In genomic region chr9:81611664-81612063, GRCh38 we compare ENCODE assay signal across 26 cellular contexts.
DNase-seq lines count a peak whose midpoint lies in the region; ATAC-seq and TF ChIP-seq lines count a peak whose summit lies in the region.
"Had no signal": no experiment of that assay in that cellular context is flagged by ENCODE, and none has a peak within 500 bp of the region (broad histone marks: within the 10 kb centered on the region; RNA-seq: fewer than 3 reads in every experiment).

No MANE protein-coding gene starts in this region.

- intact Hi-C loops in sigmoid colon (cut with DNase I) = loop anchor here (5.0 to 10.0 kb wide), 3 partner anchors 114 to 214 kb away; no protein-coding TSS in a partner anchor

- ATAC-seq in DND-41 (ENCODE audit: insufficient read depth, low read depth) (no peak), GM21528 (IDR thresholded peaks at IDR 0.05; ENCODE audit: low FRiP score, unreplicated experiment) (no peak), GM19467 (IDR thresholded peaks at IDR 0.05; ENCODE audit: unreplicated experiment) (no peak)
- ATAC-seq: Panc1 had no signal

- TF ChIP-seq EP300 in sigmoid colon (IDR thresholded peaks at IDR 0.05) = no peak

- H3K27me3 ChIP-seq in DND-41 (ENCODE audit: insufficient read depth, low read length, poor library complexity) (no peaks in the 10 kb centered on the region), sigmoid colon (no peaks in the 10 kb centered on the region), smooth muscle cell (ENCODE audit: low read depth) (no peaks in the 10 kb centered on the region)
- H3K27me3 ChIP-seq: SJCRH30 had no signal

- no peak overlapping the region for H3K4me3 ChIP-seq in DND-41 (ENCODE audit: low read depth in 1 of 2, low read length in 2 of 2)
- H3K4me3 ChIP-seq in sigmoid colon = no peak overlapping the region
- no peak overlapping the region for H3K4me3 ChIP-seq in smooth muscle cell
- H3K4me3 ChIP-seq: SJCRH30 had no signal

- peaks cover 33% of the 10 kb centered on the region for H3K4me1 ChIP-seq in DND-41 (ENCODE audit: insufficient read depth, low read length)
- peaks cover 0 to 48% (median 39%) of the 10 kb centered on the region in 4 donors for H3K4me1 ChIP-seq in sigmoid colon
- no peaks in the 10 kb centered on the region for H3K4me1 ChIP-seq in smooth muscle cell (ENCODE audit: low read depth)

- H3K9me3 Mint-ChIP-seq in chondrocyte (ENCODE audit: low read depth) = no peaks in the 10 kb centered on the region
- no peaks in the 10 kb centered on the region for H3K9me3 Mint-ChIP-seq in nephron

- peaks cover 10% of the 10 kb centered on the region for H3K36me3 Mint-ChIP-seq in chondrocyte (ENCODE audit: low read depth)
- H3K36me3 Mint-ChIP-seq in nephron (ENCODE audit: low read depth) = peaks cover 94% of the 10 kb centered on the region

- peaks cover 5% of the 10 kb centered on the region for H3F3A ChIP-seq in smooth muscle cell (ENCODE audit: low read depth)

- DNase-seq in DND-41 (no peak), chondrocyte (ENCODE audit: low spot score) (no peak), sigmoid colon (no peak), smooth muscle cell (lab: John Stamatoyannopoulos, UW; ENCODE audit: unreplicated experiment) (no peak), Ammon's horn (ENCODE audit: low spot score) (no peak)
- DNase-seq: 8988T; DMS53; EL; GF-D8; GOT3; HCEC 1CT; Karpas-422; MV-4-11; NCI-H1105 treated with DMSO at 0.1 percent for 48 hours; NCI-H2029 treated with DMSO at 0.1 percent for 48 hours; NCI-H226; NCI-H524; NCI-H774; NK-92 treated with Interleukin-12 subunit alpha and Interleukin-12 subunit beta, amount 100 ng/mL, for 24 hours; SJCRH30 had no signal

- H3K4me2 ChIP-seq in DND-41 (ENCODE audit: insufficient read depth, low read length) = no peak overlapping the region
- H3K4me2 ChIP-seq in smooth muscle cell = no peak overlapping the region

- H3K27ac Mint-ChIP-seq in chondrocyte (ENCODE audit: unreplicated experiment) (peak overlapping the region; percentile 25), nephron (peak overlapping the region in 2 of 3 experiments; percentile 91 to 94)
- H3K27ac Mint-ChIP-seq: B cell, CD14-positive monocyte had no signal

- H4K20me1 ChIP-seq in DND-41 (ENCODE audit: insufficient read depth, low read length) = no peaks in the 10 kb centered on the region; the same call in 1 of the 2 replicates
- no peaks in the 10 kb centered on the region for H4K20me1 ChIP-seq in smooth muscle cell (ENCODE audit: low read depth)

- H3K36me3 ChIP-seq in DND-41 (ENCODE audit: insufficient read depth, low read length) (peaks cover 31% of the 10 kb centered on the region), sigmoid colon (peaks cover 0 to 75% (median 16%) of the 10 kb centered on the region in 4 donors), smooth muscle cell (ENCODE audit: low read depth) (no peaks in the 10 kb centered on the region)

- no peak for TF ChIP-seq POLR2A in sigmoid colon (IDR thresholded peaks at IDR 0.05)

- TF ChIP-seq CTCF in DND-41 (IDR thresholded peaks at IDR 0.05; ENCODE audit: borderline replicate concordance, extremely low read depth, low read length, poor library complexity, severe bottlenecking) (no peak), chondrocyte (IDR thresholded peaks at IDR 0.05) (no peak), nephron (IDR thresholded peaks at IDR 0.05; ENCODE audit: unreplicated experiment in 3 of 3) (no peak), sigmoid colon (IDR thresholded peaks at IDR 0.05) (no peak), smooth muscle cell (IDR thresholded peaks at IDR 0.05; ENCODE audit: borderline replicate concordance, insufficient read depth, poor library complexity, severe bottlenecking) (no peak)

- 97 to 98% methylated on average over 23 of the region's 23 CpGs for WGBS in sigmoid colon, 2 donors
- 98% methylated on average over 23 of the region's 23 CpGs for WGBS in smooth muscle cell (ENCODE audit: low lambda C conversion rate)

- no peak overlapping the region for H3K9ac ChIP-seq in DND-41 (ENCODE audit: low read depth, low read length)
- H3K9ac ChIP-seq in smooth muscle cell (ENCODE audit: low read depth) = no peak overlapping the region

- peaks cover 56% of the 10 kb centered on the region for H3K4me1 Mint-ChIP-seq in chondrocyte (ENCODE audit: low read depth)
- peaks cover 42% of the 10 kb centered on the region for H3K4me1 Mint-ChIP-seq in nephron

- H3K27me3 Mint-ChIP-seq in chondrocyte (ENCODE audit: low read depth) (no peaks in the 10 kb centered on the region), nephron (ENCODE audit: low read depth) (no peaks in the 10 kb centered on the region)
- H3K27me3 Mint-ChIP-seq: B cell had no signal

- H3K4me3 Mint-ChIP-seq in chondrocyte (ENCODE audit: unreplicated experiment) = no peak overlapping the region
- H3K4me3 Mint-ChIP-seq in nephron = no peak overlapping the region
- H3K4me3 Mint-ChIP-seq: B cell, CD14-positive monocyte had no signal

- H3K79me2 ChIP-seq in DND-41 (ENCODE audit: insufficient read depth, low read length) (no peaks in the 10 kb centered on the region), smooth muscle cell (ENCODE audit: low read depth) (no peaks in the 10 kb centered on the region)

- H3K27ac ChIP-seq in DND-41 (ENCODE audit: low read length) (peak overlapping the region; percentile 71; the same call in 1 of the 2 replicates), sigmoid colon (peak overlapping the region; percentile 82 to 89 (median 84)), smooth muscle cell (ENCODE audit: low read depth) (no peak overlapping the region)
- H3K27ac ChIP-seq: SJCRH30 had no signal

- H3K9me3 ChIP-seq in DND-41 (ENCODE audit: insufficient read depth, low read length, severe bottlenecking) = no peaks in the 10 kb centered on the region
- no peaks in the 10 kb centered on the region for H3K9me3 ChIP-seq in sigmoid colon
- H3K9me3 ChIP-seq in smooth muscle cell (replicated peaks; ENCODE audit: low read depth) = no peaks in the 10 kb centered on the region
- H3K9me3 ChIP-seq: SJCRH30 had no signal

- H2AFZ ChIP-seq in DND-41 (ENCODE audit: low read depth, low read length) (no peak overlapping the region), smooth muscle cell (ENCODE audit: low read depth) (no peak overlapping the region)
